Comparison of ENCODE assay signal across 9 cellular contexts in the genomic region with DNA sequence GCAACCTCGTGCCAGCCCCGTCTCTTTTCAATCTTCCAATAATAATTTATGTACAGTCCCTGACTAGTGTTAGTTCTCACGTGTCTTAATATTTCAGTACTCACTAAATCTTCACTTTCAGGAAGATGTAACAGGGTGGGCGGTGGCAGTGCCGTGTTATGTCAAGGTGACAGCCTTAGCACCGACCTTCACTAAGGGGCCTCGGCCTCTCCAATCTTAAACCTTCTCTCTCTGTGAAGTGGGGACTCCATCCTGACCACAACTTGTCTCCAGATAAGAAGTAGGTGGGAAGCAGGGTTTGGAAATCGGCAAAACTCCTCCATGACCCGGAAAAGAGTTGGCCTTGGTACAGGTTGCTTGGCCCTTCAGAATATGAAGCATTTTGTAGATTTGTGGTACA. TPM values are rescaled to one million over a fixed set of nuclear protein-coding genes. Genes with fewer than 3 reads are reported as not detected.
A peak's percentile ranks its signal among the peaks of the same experiment; 100 is the strongest.
DNase-seq lines count a peak whose midpoint lies in the region; ATAC-seq and TF ChIP-seq lines count a peak whose summit lies in the region.
"Had no signal": no experiment of that assay in that cellular context is flagged by ENCODE, and none has a peak within 500 bp of the region (broad histone marks: within the 10 kb centered on the region; RNA-seq: fewer than 3 reads in every experiment).

No MANE protein-coding gene starts in this region.

- CTCF ChIA-PET in activated CD4-positive, alpha-beta T cell treated with anti-CD3 and anti-CD28 coated beads, Interleukin-2, amount 10 ng/mL, durations not matched to agents 7 days and 5 days (lab: Charles Lee): interaction anchor here (1.4 to 3.3 kb wide), 4 partner anchors 9 to 13 kb away, joined by 5 to 27 read pairs (median 14); no protein-coding TSS in a partner anchor
- CTCF ChIA-PET in activated CD4-positive, alpha-beta memory T cell treated with anti-CD3 and anti-CD28 coated beads, Interleukin-2, amount 10 ng/mL, durations not matched to agents 7 days and 5 days (lab: Charles Lee): interaction anchor here (4.4 to 5.4 kb wide), 2 partner anchors 11 to 96 kb away, joined by 32 to 82 read pairs; partner anchors contain the start of gene RABAC1

- H3K27ac Mint-ChIP-seq in activated CD4-positive, alpha-beta T cell treated with anti-CD3 and anti-CD28 coated beads, Interleukin-2, amount 10 ng/mL, durations not matched to agents 7 days and 5 days: peak overlapping the region; percentile 94
- peak overlapping the region; percentile 81 for H3K27ac Mint-ChIP-seq in activated CD4-positive, alpha-beta memory T cell treated with anti-CD3 and anti-CD28 coated beads, Interleukin-2, amount 10 ng/mL, durations not matched to agents 7 days and 5 days
- peak overlapping the region; percentile 98 for H3K27ac Mint-ChIP-seq in stimulated activated naive B cell treated with anti-CD40 and anti-IgM and Interleukin-4, amounts not matched to agents 10 μg/mL and 1 μg/mL and 100 μg/mL, for 72 hours

- H3K9me3 Mint-ChIP-seq in activated CD4-positive, alpha-beta T cell treated with anti-CD3 and anti-CD28 coated beads, Interleukin-2, amount 10 ng/mL, durations not matched to agents 7 days and 5 days: no peaks in the 10 kb centered on the region
- H3K9me3 Mint-ChIP-seq in activated CD4-positive, alpha-beta memory T cell treated with anti-CD3 and anti-CD28 coated beads, Interleukin-2, amount 10 ng/mL, durations not matched to agents 7 days and 5 days: no peaks in the 10 kb centered on the region
- no peaks in the 10 kb centered on the region for H3K9me3 Mint-ChIP-seq in stimulated activated naive B cell treated with anti-CD40 and anti-IgM and Interleukin-4, amounts not matched to agents 10 μg/mL and 1 μg/mL and 100 μg/mL, for 72 hours

- peaks cover 54% of the 10 kb centered on the region for H3K4me1 Mint-ChIP-seq in activated CD4-positive, alpha-beta T cell treated with anti-CD3 and anti-CD28 coated beads, Interleukin-2, amount 10 ng/mL, durations not matched to agents 7 days and 5 days
- peaks cover 57% of the 10 kb centered on the region for H3K4me1 Mint-ChIP-seq in activated CD4-positive, alpha-beta memory T cell treated with anti-CD3 and anti-CD28 coated beads, Interleukin-2, amount 10 ng/mL, durations not matched to agents 7 days and 5 days
- peaks cover 33 to 60% of the 10 kb centered on the region in 2 donors for H3K4me1 Mint-ChIP-seq in stimulated activated naive B cell treated with anti-CD40 and anti-IgM and Interleukin-4, amounts not matched to agents 10 μg/mL and 1 μg/mL and 100 μg/mL, for 72 hours

- POLR2A ChIA-PET in activated CD4-positive, alpha-beta T cell treated with anti-CD3 and anti-CD28 coated beads, Interleukin-2, amount 10 ng/mL, durations not matched to agents 7 days and 5 days (lab: Charles Lee): interaction anchor here (2.2 kb wide), 1 partner anchor 25 kb away, joined by 5 read pairs; no protein-coding TSS in a partner anchor
- POLR2A ChIA-PET in activated CD4-positive, alpha-beta memory T cell treated with anti-CD3 and anti-CD28 coated beads, Interleukin-2, amount 10 ng/mL, durations not matched to agents 7 days and 5 days (lab: Charles Lee): interaction anchor here (1.2 to 16.1 kb wide), 7 partner anchors 11 to 97 kb away, joined by 3 to 384 read pairs (median 33); partner anchors contain the start of genes ARHGEF1, CD79A and RABAC1

- H3K27me3 Mint-ChIP-seq in activated CD4-positive, alpha-beta T cell treated with anti-CD3 and anti-CD28 coated beads, Interleukin-2, amount 10 ng/mL, durations not matched to agents 7 days and 5 days: no peaks in the 10 kb centered on the region
- H3K27me3 Mint-ChIP-seq in activated CD4-positive, alpha-beta memory T cell treated with anti-CD3 and anti-CD28 coated beads, Interleukin-2, amount 10 ng/mL, durations not matched to agents 7 days and 5 days: no peaks in the 10 kb centered on the region
- no peaks in the 10 kb centered on the region for H3K27me3 Mint-ChIP-seq in stimulated activated naive B cell treated with anti-CD40 and anti-IgM and Interleukin-4, amounts not matched to agents 10 μg/mL and 1 μg/mL and 100 μg/mL, for 72 hours

- H3K4me3 ChIP-seq in fibroblast of villous mesenchyme (ENCODE audit: low read depth, low read length): peak overlapping the region; percentile 99

- no peak for TF ChIP-seq CTCF in fibroblast of villous mesenchyme (IDR thresholded peaks at IDR 0.05; ENCODE audit: insufficient read depth, low read depth, low read length)

- H3K4me3 Mint-ChIP-seq in activated CD4-positive, alpha-beta T cell treated with anti-CD3 and anti-CD28 coated beads, Interleukin-2, amount 10 ng/mL, durations not matched to agents 7 days and 5 days: peak overlapping the region; percentile 79
- peak overlapping the region; percentile 82 for H3K4me3 Mint-ChIP-seq in activated CD4-positive, alpha-beta memory T cell treated with anti-CD3 and anti-CD28 coated beads, Interleukin-2, amount 10 ng/mL, durations not matched to agents 7 days and 5 days
- H3K4me3 Mint-ChIP-seq in stimulated activated naive B cell treated with anti-CD40 and anti-IgM and Interleukin-4, amounts not matched to agents 10 μg/mL and 1 μg/mL and 100 μg/mL, for 72 hours: peak overlapping the region; percentile 85 to 92

- peaks cover 56% of the 10 kb centered on the region for H3K36me3 Mint-ChIP-seq in activated CD4-positive, alpha-beta T cell treated with anti-CD3 and anti-CD28 coated beads, Interleukin-2, amount 10 ng/mL, durations not matched to agents 7 days and 5 days (ENCODE audit: low read depth)
- H3K36me3 Mint-ChIP-seq in activated CD4-positive, alpha-beta memory T cell treated with anti-CD3 and anti-CD28 coated beads, Interleukin-2, amount 10 ng/mL, durations not matched to agents 7 days and 5 days (ENCODE audit: low read depth): peaks cover 56% of the 10 kb centered on the region
- H3K36me3 Mint-ChIP-seq in stimulated activated naive B cell treated with anti-CD40 and anti-IgM and Interleukin-4, amounts not matched to agents 10 μg/mL and 1 μg/mL and 100 μg/mL, for 72 hours: peaks cover 51 to 55% of the 10 kb centered on the region in 2 donors

- DNase-seq in activated CD4-positive, alpha-beta T cell treated with anti-CD3 and anti-CD28 coated beads, Interleukin-2, amount 10 ng/mL, durations not matched to agents 7 days and 5 days: no peak
- no peak for DNase-seq in activated CD4-positive, alpha-beta T cell treated with anti-CD3 and anti-CD28 coated beads for 1 hour
- DNase-seq in activated CD4-positive, alpha-beta memory T cell treated with anti-CD3 and anti-CD28 coated beads, Interleukin-2, amount 10 ng/mL, durations not matched to agents 7 days and 5 days: no peak
- DNase-seq in fibroblast of villous mesenchyme (ENCODE audit: low read depth) (no peak), NCI-H510A treated with DMSO at 0.1 percent for 48 hours (lab: John Stamatoyannopoulos, UW) (no peak), GM19238 (ENCODE audit: insufficient read length, low spot score) (no peak), NCI-H82 (lab: John Stamatoyannopoulos, UW) (no peak)
- DNase-seq in stimulated activated naive B cell treated with anti-CD40 and anti-IgM and Interleukin-4, amounts not matched to agents 10 μg/mL and 1 μg/mL and 100 μg/mL, for 72 hours: no peak
- DNase-seq: kidney glomerular epithelial cell had no signal

- ATAC-seq in stimulated activated naive B cell treated with anti-CD40 and anti-IgM and Interleukin-4, amounts not matched to agents 10 μg/mL and 1 μg/mL and 100 μg/mL, for 72 hours (replicated peaks): no peak

RNA-seq across cellular contexts. Expression of gene RPS19, which starts 1.8 kb away (rescaled TPM):
- 1,000 to 10,000 TPM; 2,679 to 3,011 TPM for total RNA-seq in activated CD4-positive, alpha-beta T cell treated with anti-CD3 and anti-CD28 coated beads, Interleukin-2, amount 10 ng/mL, durations not matched to agents 7 days and 5 days
- total RNA-seq in activated CD4-positive, alpha-beta memory T cell treated with anti-CD3 and anti-CD28 coated beads, Interleukin-2, amount 10 ng/mL, durations not matched to agents 7 days and 5 days: 1,000 to 10,000 TPM; 2,625 to 2,652 TPM
- total RNA-seq in fibroblast of villous mesenchyme: 600 and 662 TPM in 2 replicates

RNA-seq across cellular contexts. Expression of gene CD79A, which starts 15.2 kb away (rescaled TPM):
- total RNA-seq in activated CD4-positive, alpha-beta T cell treated with anti-CD3 and anti-CD28 coated beads, Interleukin-2, amount 10 ng/mL, durations not matched to agents 7 days and 5 days: 1 to 10 TPM; 2.9 to 4.7 TPM
- under 1 TPM; 0.35 to 0.38 TPM for total RNA-seq in activated CD4-positive, alpha-beta memory T cell treated with anti-CD3 and anti-CD28 coated beads, Interleukin-2, amount 10 ng/mL, durations not matched to agents 7 days and 5 days
- not detected in 2 replicates for total RNA-seq in fibroblast of villous mesenchyme

RNA-seq across cellular contexts. Expression of gene DMRTC2, which starts 17.0 kb away (rescaled TPM):
- not detected for total RNA-seq in activated CD4-positive, alpha-beta T cell treated with anti-CD3 and anti-CD28 coated beads, Interleukin-2, amount 10 ng/mL, durations not matched to agents 7 days and 5 days
- not detected for total RNA-seq in activated CD4-positive, alpha-beta memory T cell treated with anti-CD3 and anti-CD28 coated beads, Interleukin-2, amount 10 ng/mL, durations not matched to agents 7 days and 5 days
- not detected in 2 replicates for total RNA-seq in fibroblast of villous mesenchyme

RNA-seq across cellular contexts. Expression of gene LYPD4, which starts 17.4 kb away (rescaled TPM):
- total RNA-seq in activated CD4-positive, alpha-beta T cell treated with anti-CD3 and anti-CD28 coated beads, Interleukin-2, amount 10 ng/mL, durations not matched to agents 7 days and 5 days: not detected
- not detected for total RNA-seq in activated CD4-positive, alpha-beta memory T cell treated with anti-CD3 and anti-CD28 coated beads, Interleukin-2, amount 10 ng/mL, durations not matched to agents 7 days and 5 days
- total RNA-seq in fibroblast of villous mesenchyme: not detected in 2 replicates

RNA-seq across cellular contexts. Expression of gene ARHGEF1, which starts 21.1 kb away (rescaled TPM):
- 100 to 1,000 TPM; 663 to 761 TPM for total RNA-seq in activated CD4-positive, alpha-beta T cell treated with anti-CD3 and anti-CD28 coated beads, Interleukin-2, amount 10 ng/mL, durations not matched to agents 7 days and 5 days
- total RNA-seq in activated CD4-positive, alpha-beta memory T cell treated with anti-CD3 and anti-CD28 coated beads, Interleukin-2, amount 10 ng/mL, durations not matched to agents 7 days and 5 days: 100 to 1,000 TPM; 657 TPM
- 35.0 and 38.3 TPM in 2 replicates for total RNA-seq in fibroblast of villous mesenchyme
